Comparison of ENCODE assay signal across 1 cellular context in the genomic region with DNA sequence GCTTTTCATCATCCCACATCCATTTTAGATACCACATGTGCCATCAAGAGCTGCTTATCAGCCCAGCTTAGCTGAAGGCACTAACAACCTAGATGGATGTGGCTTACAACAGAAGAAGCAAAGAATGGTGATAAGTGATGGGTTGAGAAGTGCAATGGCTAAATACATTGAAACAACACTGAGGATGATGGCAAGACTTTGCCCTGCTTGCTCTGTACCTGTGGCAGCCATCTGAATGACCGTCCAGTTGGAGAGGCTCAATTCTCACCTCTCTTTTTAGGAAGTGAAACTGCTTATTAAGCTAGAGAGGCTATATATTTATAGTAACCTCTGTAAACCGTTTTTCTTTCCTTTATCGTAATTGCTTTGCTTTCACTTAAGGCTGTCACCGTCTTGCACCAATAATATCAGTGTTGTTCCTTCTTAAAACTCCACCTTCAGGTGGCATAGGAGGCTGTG.
TF ChIP-seq lines count a peak whose summit lies in the region.

No MANE protein-coding gene starts in this region.

TF ChIP-seq in GM12878, 131 proteins besides CTCF, POLR2A, EP300 and RAD21 (continued from another document and continues in another):
- no peak for TF ChIP-seq ZBTB40 (IDR thresholded peaks at IDR 0.05; ENCODE audit: borderline replicate concordance)
- 0 out of 4 replicates have a peak, but pooled peaks of 1 of the 2 experiments have one; percentile 8 for TF ChIP-seq BHLHE40 (IDR thresholded peaks at IDR 0.05; ENCODE audit: borderline replicate concordance in 1 of 2, low read depth in 2 of 2, low read length in 1 of 2)
- no peak for TF ChIP-seq CBX5 (IDR thresholded peaks at IDR 0.05; ENCODE audit: low read depth)
- TF ChIP-seq ZNF384 (IDR thresholded peaks at IDR 0.05; ENCODE audit: borderline replicate concordance, low read depth, low read length) = peak; percentile 32; the same call in 1 of the 2 replicates
- no peak for TF ChIP-seq CHD4 (IDR thresholded peaks at IDR 0.05)
- TF ChIP-seq KAT2A (conservative IDR thresholded peaks at IDR 0.05; ENCODE audit: control insufficient read depth, low read depth, low read length) = no peak
- peak; percentile 99 for TF ChIP-seq SPI1 (IDR thresholded peaks at IDR 0.05; ENCODE audit: borderline replicate concordance, insufficient read depth, low read depth, low read length)
- 0 out of 2 replicates have a peak, but pooled peaks have one; percentile 77 for TF ChIP-seq STAT3 (IDR thresholded peaks at IDR 0.05; ENCODE audit: low read depth, low read length)
- no peak for TF ChIP-seq BCL3 (IDR thresholded peaks at IDR 0.05; ENCODE audit: borderline replicate concordance, insufficient read depth, low read depth, low read length, poor library complexity, severe bottlenecking)
- no peak for TF ChIP-seq REST (IDR thresholded peaks at IDR 0.05; ENCODE audit: low read depth, low read length)
- peak; percentile 54; the same call in 1 of the 2 replicates for TF ChIP-seq CHD2 (IDR thresholded peaks at IDR 0.05; ENCODE audit: borderline replicate concordance, low read depth, low read length)
- TF ChIP-seq GABPA (IDR thresholded peaks at IDR 0.05; ENCODE audit: low read depth) = no peak
- peak; percentile 84 for TF ChIP-seq MTA2 (IDR thresholded peaks at IDR 0.05; ENCODE audit: low read depth)
- peak; percentile 96 for TF ChIP-seq MEF2B (IDR thresholded peaks at IDR 0.05; ENCODE audit: partially characterized antibody, poor library complexity, severe bottlenecking)
- TF ChIP-seq HDGF (IDR thresholded peaks at IDR 0.05) = no peak
- TF ChIP-seq MXI1 (IDR thresholded peaks at IDR 0.05; ENCODE audit: low read depth, low read length) = peak; percentile 64
- TF ChIP-seq NR2F1 (conservative IDR thresholded peaks at IDR 0.05) = peak; percentile 70
- TF ChIP-seq PBX3 (IDR thresholded peaks at IDR 0.05; ENCODE audit: insufficient replicate concordance, low read depth, low read length) = no peak
- TF ChIP-seq, protein P1, sequence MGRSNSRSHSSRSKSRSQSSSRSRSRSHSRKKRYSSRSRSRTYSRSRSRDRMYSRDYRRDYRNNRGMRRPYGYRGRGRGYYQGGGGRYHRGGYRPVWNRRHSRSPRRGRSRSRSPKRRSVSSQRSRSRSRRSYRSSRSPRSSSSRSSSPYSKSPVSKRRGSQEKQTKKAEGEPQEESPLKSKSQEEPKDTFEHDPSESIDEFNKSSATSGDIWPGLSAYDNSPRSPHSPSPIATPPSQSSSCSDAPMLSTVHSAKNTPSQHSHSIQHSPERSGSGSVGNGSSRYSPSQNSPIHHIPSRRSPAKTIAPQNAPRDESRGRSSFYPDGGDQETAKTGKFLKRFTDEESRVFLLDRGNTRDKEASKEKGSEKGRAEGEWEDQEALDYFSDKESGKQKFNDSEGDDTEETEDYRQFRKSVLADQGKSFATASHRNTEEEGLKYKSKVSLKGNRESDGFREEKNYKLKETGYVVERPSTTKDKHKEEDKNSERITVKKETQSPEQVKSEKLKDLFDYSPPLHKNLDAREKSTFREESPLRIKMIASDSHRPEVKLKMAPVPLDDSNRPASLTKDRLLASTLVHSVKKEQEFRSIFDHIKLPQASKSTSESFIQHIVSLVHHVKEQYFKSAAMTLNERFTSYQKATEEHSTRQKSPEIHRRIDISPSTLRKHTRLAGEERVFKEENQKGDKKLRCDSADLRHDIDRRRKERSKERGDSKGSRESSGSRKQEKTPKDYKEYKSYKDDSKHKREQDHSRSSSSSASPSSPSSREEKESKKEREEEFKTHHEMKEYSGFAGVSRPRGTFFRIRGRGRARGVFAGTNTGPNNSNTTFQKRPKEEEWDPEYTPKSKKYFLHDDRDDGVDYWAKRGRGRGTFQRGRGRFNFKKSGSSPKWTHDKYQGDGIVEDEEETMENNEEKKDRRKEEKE (IDR thresholded peaks at IDR 0.05) = no peak
- no peak; the same call in 1 of the 2 replicates for TF ChIP-seq NBN (IDR thresholded peaks at IDR 0.05)
- TF ChIP-seq ZSCAN29 (IDR thresholded peaks at IDR 0.05) = no peak
- no peak for TF ChIP-seq TCF3 (IDR thresholded peaks at IDR 0.05; ENCODE audit: borderline replicate concordance, insufficient read depth, low read depth, low read length)
- no peak for TF ChIP-seq PML (IDR thresholded peaks at IDR 0.05; ENCODE audit: low read length)
- TF ChIP-seq ZNF274 (IDR thresholded peaks at IDR 0.05; ENCODE audit: insufficient read depth, insufficient read length) = no peak
- TF ChIP-seq, protein P2, sequence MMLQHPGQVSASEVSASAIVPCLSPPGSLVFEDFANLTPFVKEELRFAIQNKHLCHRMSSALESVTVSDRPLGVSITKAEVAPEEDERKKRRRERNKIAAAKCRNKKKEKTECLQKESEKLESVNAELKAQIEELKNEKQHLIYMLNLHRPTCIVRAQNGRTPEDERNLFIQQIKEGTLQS (IDR thresholded peaks at IDR 0.05; ENCODE audit: borderline replicate concordance, extremely low read depth, low read depth, low read length) = no peak
- no peak for TF ChIP-seq SUPT20H (IDR thresholded peaks at IDR 0.05; ENCODE audit: borderline replicate concordance, control insufficient read depth, low read depth, low read length)
- peak; percentile 96 for TF ChIP-seq ZNF217 (IDR thresholded peaks at IDR 0.05)
- TF ChIP-seq EGR1 (IDR thresholded peaks at IDR 0.05; ENCODE audit: borderline replicate concordance in 1 of 2, low read depth in 2 of 2, low read length in 2 of 2) = no peak
- peak; percentile 65 for TF ChIP-seq ATF7 (IDR thresholded peaks at IDR 0.05; ENCODE audit: low read depth)
- no peak for TF ChIP-seq RAD51 (IDR thresholded peaks at IDR 0.05)
- TF ChIP-seq SMAD1 (IDR thresholded peaks at IDR 0.05; ENCODE audit: low read depth, partially characterized antibody) = no peak
- TF ChIP-seq PAX5 (IDR thresholded peaks at IDR 0.05; ENCODE audit: borderline replicate concordance, low read depth, low read length) = peak; percentile 42; the same call in 1 of the 2 replicates
- no peak for TF ChIP-seq SUZ12 (IDR thresholded peaks at IDR 0.05; ENCODE audit: unreplicated experiment)
- TF ChIP-seq CREB1 (IDR thresholded peaks at IDR 0.05; ENCODE audit: low read depth) = peak; percentile 23; the same call in 1 of the 2 replicates
- TF ChIP-seq IKZF1 (conservative IDR thresholded peaks at IDR 0.05) = peak; percentile 75
- TF ChIP-seq, protein P3, sequence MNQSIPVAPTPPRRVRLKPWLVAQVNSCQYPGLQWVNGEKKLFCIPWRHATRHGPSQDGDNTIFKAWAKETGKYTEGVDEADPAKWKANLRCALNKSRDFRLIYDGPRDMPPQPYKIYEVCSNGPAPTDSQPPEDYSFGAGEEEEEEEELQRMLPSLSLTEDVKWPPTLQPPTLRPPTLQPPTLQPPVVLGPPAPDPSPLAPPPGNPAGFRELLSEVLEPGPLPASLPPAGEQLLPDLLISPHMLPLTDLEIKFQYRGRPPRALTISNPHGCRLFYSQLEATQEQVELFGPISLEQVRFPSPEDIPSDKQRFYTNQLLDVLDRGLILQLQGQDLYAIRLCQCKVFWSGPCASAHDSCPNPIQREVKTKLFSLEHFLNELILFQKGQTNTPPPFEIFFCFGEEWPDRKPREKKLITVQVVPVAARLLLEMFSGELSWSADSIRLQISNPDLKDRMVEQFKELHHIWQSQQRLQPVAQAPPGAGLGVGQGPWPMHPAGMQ (IDR thresholded peaks at IDR 0.05; ENCODE audit: borderline replicate concordance) = no peak
- TF ChIP-seq, protein P4, sequence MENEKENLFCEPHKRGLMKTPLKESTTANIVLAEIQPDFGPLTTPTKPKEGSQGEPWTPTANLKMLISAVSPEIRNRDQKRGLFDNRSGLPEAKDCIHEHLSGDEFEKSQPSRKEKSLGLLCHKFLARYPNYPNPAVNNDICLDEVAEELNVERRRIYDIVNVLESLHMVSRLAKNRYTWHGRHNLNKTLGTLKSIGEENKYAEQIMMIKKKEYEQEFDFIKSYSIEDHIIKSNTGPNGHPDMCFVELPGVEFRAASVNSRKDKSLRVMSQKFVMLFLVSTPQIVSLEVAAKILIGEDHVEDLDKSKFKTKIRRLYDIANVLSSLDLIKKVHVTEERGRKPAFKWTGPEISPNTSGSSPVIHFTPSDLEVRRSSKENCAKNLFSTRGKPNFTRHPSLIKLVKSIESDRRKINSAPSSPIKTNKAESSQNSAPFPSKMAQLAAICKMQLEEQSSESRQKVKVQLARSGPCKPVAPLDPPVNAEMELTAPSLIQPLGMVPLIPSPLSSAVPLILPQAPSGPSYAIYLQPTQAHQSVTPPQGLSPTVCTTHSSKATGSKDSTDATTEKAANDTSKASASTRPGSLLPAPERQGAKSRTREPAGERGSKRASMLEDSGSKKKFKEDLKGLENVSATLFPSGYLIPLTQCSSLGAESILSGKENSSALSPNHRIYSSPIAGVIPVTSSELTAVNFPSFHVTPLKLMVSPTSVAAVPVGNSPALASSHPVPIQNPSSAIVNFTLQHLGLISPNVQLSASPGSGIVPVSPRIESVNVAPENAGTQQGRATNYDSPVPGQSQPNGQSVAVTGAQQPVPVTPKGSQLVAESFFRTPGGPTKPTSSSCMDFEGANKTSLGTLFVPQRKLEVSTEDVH (IDR thresholded peaks at IDR 0.05; ENCODE audit: low read depth, partially characterized antibody) = no peak
- TF ChIP-seq EZH2 (IDR thresholded peaks at IDR 0.05; ENCODE audit: borderline replicate concordance, control insufficient read depth, low read depth, low read length) = no peak
- TF ChIP-seq NFYA (IDR thresholded peaks at IDR 0.05; ENCODE audit: borderline replicate concordance, low read depth, low read length) = no peak
- no peak for TF ChIP-seq RB1 (IDR thresholded peaks at IDR 0.05; ENCODE audit: borderline replicate concordance)
- TF ChIP-seq CBX3 (IDR thresholded peaks at IDR 0.05; ENCODE audit: borderline replicate concordance, low read depth) = no peak
- TF ChIP-seq NR2C2 (IDR thresholded peaks at IDR 0.05; ENCODE audit: borderline replicate concordance, control insufficient read depth, insufficient read length, low read depth) = no peak
- TF ChIP-seq SIN3A (IDR thresholded peaks at IDR 0.05; ENCODE audit: low read depth, low read length) = no peak
